Comparison of ENCODE assay signal across 8 cellular contexts in genomic region chr2:17753803-17754663, GRCh38. TPM values are rescaled to one million over a fixed set of nuclear protein-coding genes. Genes with fewer than 3 reads are reported as not detected.
A peak's percentile ranks its signal among the peaks of the same experiment; 100 is the strongest.
DNase-seq lines count a peak whose midpoint lies in the region; ATAC-seq and TF ChIP-seq lines count a peak whose summit lies in the region.

Gene GEN1 (plus strand): TSS chr2:17754138. CDS start chr2:17759944, 5,806 bp downstream.
Gene SMC6 (minus strand): TSS chr2:17753810. CDS start chr2:17745946, 7,864 bp downstream.

- DNase-seq in NCI-H2029 (lab: John Stamatoyannopoulos, UW) = peak; percentile 82
- DNase-seq in T-helper 22 cell (ENCODE audit: low read depth) = peak; percentile 78
- peak; percentile 38 to 92 for DNase-seq in ascending aorta (ENCODE audit: low spot score in 2 of 2)
- peak; percentile 91 to 96 (median 95) for DNase-seq in right cardiac atrium
- peak; percentile 66 for DNase-seq in pulmonary artery endothelial cell (ENCODE audit: low read depth, low spot score)
- DNase-seq in uterus = peak; percentile 85 to 89

- TF ChIP-seq CTCF in ascending aorta (IDR thresholded peaks at IDR 0.05) = no peak
- no peak for TF ChIP-seq CTCF in uterus (IDR thresholded peaks at IDR 0.05)

- ATAC-seq in GM18508 (IDR thresholded peaks at IDR 0.05; ENCODE audit: insufficient read depth, unreplicated experiment) (peak; percentile 35), HG02981 (IDR thresholded peaks at IDR 0.05; ENCODE audit: unreplicated experiment) (peak; percentile 74), right cardiac atrium (peak; percentile 97 to 98)

- peak within 1 kb of the TSS; percentile 96 to 97 for H3K27ac ChIP-seq in ascending aorta
- peak within 1 kb of the TSS; percentile 99 for H3K27ac ChIP-seq in right cardiac atrium (ENCODE audit: low read length)
- H3K27ac ChIP-seq in uterus = peak within 1 kb of the TSS; percentile 95 to 99

- H3K9me3 ChIP-seq in ascending aorta (no peaks in the 10 kb centered on the region), right cardiac atrium (ENCODE audit: control insufficient read depth, low read length) (no peaks in the 10 kb centered on the region), uterus (no peaks in the 10 kb centered on the region)

- under 1% methylated on average over 76 of the region's 76 CpGs for WGBS in right cardiac atrium

- H3K27me3 ChIP-seq in ascending aorta (no peaks in the 10 kb centered on the region), right cardiac atrium (ENCODE audit: control insufficient read depth, insufficient read depth) (no peaks in the 10 kb centered on the region), uterus (no peaks in the 10 kb centered on the region)

- intact Hi-C loops in ascending aorta (cut with DNase I) = loop anchor here (1.0 to 10.0 kb wide), 5 partner anchors 68 to 236 kb away; partner anchors contain the start of gene RAD51AP2
- intact Hi-C loops in right cardiac atrium (cut with DNase I) = loop anchor here in 2 of 4 donors (10.0 kb wide), 1 partner anchor 71 kb away; no protein-coding TSS in a partner anchor
- intact Hi-C loops in uterus (cut with DNase I; ENCODE audit: low total_unique reads) = no loop called here

- no peak for TF ChIP-seq POLR2A in uterus (IDR thresholded peaks at IDR 0.05)

- H3K4me1 ChIP-seq in ascending aorta (peaks cover 0 to 10% of the 10 kb centered on the region in 2 donors), right cardiac atrium (ENCODE audit: control insufficient read depth, insufficient read depth, low read length) (peaks cover 3% of the 10 kb centered on the region), uterus (peaks cover 4 to 8% of the 10 kb centered on the region in 2 donors)

- H3K4me3 ChIP-seq in ascending aorta = peak within 1 kb of the TSS; percentile 94 to 99
- peak within 1 kb of the TSS; percentile 51 for H3K4me3 ChIP-seq in right cardiac atrium (ENCODE audit: low read length)
- H3K4me3 ChIP-seq in uterus = peak within 1 kb of the TSS; percentile 76 to 94

- H3K36me3 ChIP-seq in ascending aorta = no peaks in the 10 kb centered on the region
- H3K36me3 ChIP-seq in uterus = no peaks in the 10 kb centered on the region

RNA-seq across cellular contexts. Expression of gene GEN1, which starts in this region (rescaled TPM):
- total RNA-seq in ascending aorta (not detected), right cardiac atrium (1 to 10 TPM; 3.5 to 5.5 (median 4.3) TPM), pulmonary artery endothelial cell (8.3 and 17.1 TPM in 2 replicates), uterus (10 to 100 TPM in 1 of 4 donors, 1 to 10 TPM in 3; 4.7 to 21.6 (median 6.6) TPM)
- polyA plus RNA-seq in right cardiac atrium = 1.5 TPM

RNA-seq across cellular contexts. Expression of gene SMC6, which starts in this region (rescaled TPM):
- total RNA-seq in ascending aorta (6.2 TPM), right cardiac atrium (10 to 100 TPM; 11.9 to 14.6 (median 13.1) TPM), pulmonary artery endothelial cell (36.2 and 39.0 TPM in 2 replicates), uterus (10 to 100 TPM in 2 of 4 donors, 1 to 10 TPM in 2; 7.4 to 49.4 (median 15.5) TPM)
- polyA plus RNA-seq in right cardiac atrium = 10.0 TPM

Comparison
In these comparisons a context has a peak if more than half of its experiments do, and no peak if none do; other contexts are left out.
1. Peak in every context shown above with its lines: DNase-seq, ATAC-seq, H3K4me3 ChIP-seq and H3K27ac ChIP-seq.
2. ATAC-seq: peak in every context shown above with its lines; median percentile 98 in right cardiac atrium; 74 in HG02981; 35 in GM18508.